1 cellular context compared by ENCODE assay signal in genomic region chr3:111581403-111582113, GRCh38.
TF ChIP-seq lines count a peak whose summit lies in the region.

No MANE protein-coding gene starts in this region.

TF ChIP-seq in IMR-90, 13 proteins besides CTCF, POLR2A, EP300 and RAD21:
- TF ChIP-seq ELK1 (IDR thresholded peaks at IDR 0.05; ENCODE audit: borderline replicate concordance, low read depth, low read length), result no peak
- TF ChIP-seq MXI1 (IDR thresholded peaks at IDR 0.05; ENCODE audit: borderline replicate concordance, low read depth, low read length), result no peak
- TF ChIP-seq NFE2L2 (IDR thresholded peaks at IDR 0.05; ENCODE audit: low read depth, low read length), result no peak
- no peak for TF ChIP-seq MAFK (IDR thresholded peaks at IDR 0.05; ENCODE audit: low read depth, low read length)
- TF ChIP-seq CEBPB (IDR thresholded peaks at IDR 0.05; ENCODE audit: low read depth, low read length), result no peak
- TF ChIP-seq CHD1 (IDR thresholded peaks at IDR 0.05; ENCODE audit: low read depth, low read length), result no peak
- TF ChIP-seq SMC3 (IDR thresholded peaks at IDR 0.05; ENCODE audit: low read depth, low read length), result no peak
- TF ChIP-seq BHLHE40 (IDR thresholded peaks at IDR 0.05; ENCODE audit: low read depth, low read length), result no peak
- no peak for TF ChIP-seq MAZ (IDR thresholded peaks at IDR 0.05; ENCODE audit: borderline replicate concordance, low read depth, low read length)
- no peak for TF ChIP-seq USF2 (IDR thresholded peaks at IDR 0.05; ENCODE audit: low read depth, low read length)
- no peak for TF ChIP-seq RFX5 (IDR thresholded peaks at IDR 0.05; ENCODE audit: low read depth, low read length)
- no peak for TF ChIP-seq RCOR1 (IDR thresholded peaks at IDR 0.05; ENCODE audit: insufficient replicate concordance, low read length)
- no peak for TF ChIP-seq FOS (IDR thresholded peaks at IDR 0.05; ENCODE audit: low read depth, low read length)
